ENCODE assay signal across 11 cellular contexts in the genomic region with DNA sequence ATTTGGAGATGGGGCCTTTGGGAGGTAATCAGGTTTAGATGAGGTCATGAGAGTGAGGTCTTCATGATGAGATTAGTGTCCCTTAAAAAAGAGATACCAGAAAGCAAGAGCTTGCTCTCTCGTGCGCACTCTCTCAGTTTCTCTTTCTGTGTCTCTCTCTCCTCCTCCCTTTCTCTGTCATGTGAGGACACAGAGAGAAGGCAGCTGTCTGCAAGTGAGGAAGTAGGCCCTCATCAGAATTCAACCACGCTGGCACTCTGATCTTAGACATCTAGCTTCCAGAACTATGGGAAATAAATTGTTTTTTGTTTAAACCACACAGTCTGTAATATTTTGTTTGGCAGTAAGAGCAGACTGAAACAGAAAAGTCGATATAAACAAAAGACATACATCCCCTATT.
DNase-seq lines count a peak whose midpoint lies in the region; ATAC-seq, FAIRE-seq and TF ChIP-seq lines count a peak whose summit lies in the region.
"Had no signal": no experiment of that assay in that cellular context is flagged by ENCODE, and none has a peak within 500 bp of the region (broad histone marks: within the 10 kb centered on the region; RNA-seq: fewer than 3 reads in every experiment).

No MANE protein-coding gene starts in this region.

- H3K4me3 Mint-ChIP-seq in H9 = no peak overlapping the region

- TF ChIP-seq CTCF in endothelial cell of umbilical vein (IDR thresholded peaks at IDR 0.05; ENCODE audit: extremely low read depth in 1 of 2, insufficient read depth in 1 of 2, low read depth in 1 of 2, low read length in 2 of 2) = no peak
- TF ChIP-seq CTCF in H9 (conservative IDR thresholded peaks at IDR 0.05) = no peak
- no peak for TF ChIP-seq CTCF in esophagus squamous epithelium (IDR thresholded peaks at IDR 0.05)

- H4K5ac ChIP-seq in H9 (ENCODE audit: insufficient read length, low read depth, low read length) = no peak overlapping the region

- BruUV-seq in endothelial cell of umbilical vein (replicated peaks; lab: Mats Ljungman, UMichigan) = no TSS peak

- H3K56ac ChIP-seq in H9 (ENCODE audit: insufficient read length, low read depth, low read length) = no peak overlapping the region

- no peaks in the 10 kb centered on the region for H3K9me1 ChIP-seq in endothelial cell of umbilical vein (replicated peaks; ENCODE audit: control insufficient read depth, extremely low read depth, insufficient read depth, low read length)

- H3K4me3 ChIP-seq in endothelial cell of umbilical vein (replicated peaks in 1 of 3; ENCODE audit: insufficient read depth in 1 of 3, low read depth in 1 of 3, low read length in 3 of 3) (no peak overlapping the region), esophagus squamous epithelium (no peak overlapping the region)
- H3K4me3 ChIP-seq: psoas muscle had no signal

- H3K18ac ChIP-seq in H9 (ENCODE audit: insufficient read length, low read depth, low read length) = no peak overlapping the region

- CTCF ChIA-PET in endothelial cell of umbilical vein (lab: Charles Lee) = interaction anchor here (1.1 to 2.2 kb wide), 4 partner anchors 9 to 30 kb away, joined by 3 to 6 read pairs (median 5); no protein-coding TSS in a partner anchor

- H3K23ac ChIP-seq in H9 (ENCODE audit: insufficient read length, low read depth, low read length) = no peak overlapping the region

- H3K9me3 Mint-ChIP-seq in H9 = no peaks in the 10 kb centered on the region; a peak in 1 of 5 replicates
- H3K9me3 Mint-ChIP-seq: activated naive CD4-positive, alpha-beta T cell treated with anti-CD3 and anti-CD28 coated beads, Interleukin-2, amount 50 U/mL, for 72 hours had no signal

- peak overlapping the region; percentile 16 for H3K9ac ChIP-seq in endothelial cell of umbilical vein (replicated peaks; ENCODE audit: extremely low read depth, insufficient read depth, low read length)
- H3K9ac ChIP-seq in H9 (ENCODE audit: extremely low read depth, insufficient read length, low read length) = no peak overlapping the region

- H3K23me2 ChIP-seq in H9 (ENCODE audit: insufficient read length, low read depth, low read length, poor library complexity, severe bottlenecking) = no peaks in the 10 kb centered on the region

- peak; percentile 97 for ATAC-seq in GM18499 (IDR thresholded peaks at IDR 0.05; ENCODE audit: insufficient read depth, unreplicated experiment)
- ATAC-seq in GM21515 (IDR thresholded peaks at IDR 0.05; ENCODE audit: unreplicated experiment) = peak; percentile 99
- peak; percentile 99 for ATAC-seq in HG03342 (IDR thresholded peaks at IDR 0.05; ENCODE audit: unreplicated experiment)
- ATAC-seq: activated naive CD4-positive, alpha-beta T cell treated with anti-CD3 and anti-CD28 coated beads, Interleukin-2, amount 50 U/mL, for 72 hours; psoas muscle had no signal

- no peak overlapping the region for H3K27ac Mint-ChIP-seq in H9
- H3K27ac Mint-ChIP-seq: activated naive CD4-positive, alpha-beta T cell treated with anti-CD3 and anti-CD28 coated beads, Interleukin-2, amount 50 U/mL, for 72 hours had no signal

- H3K4me2 ChIP-seq in endothelial cell of umbilical vein (ENCODE audit: insufficient read depth, low read length) = no peak overlapping the region
- H3K4me2 ChIP-seq in H9 (ENCODE audit: insufficient read depth, insufficient read length, low read length) = no peak overlapping the region

- no peaks in the 10 kb centered on the region for H3K36me3 ChIP-seq in endothelial cell of umbilical vein (ENCODE audit: control insufficient read depth in 2 of 2, extremely low read depth in 1 of 2, insufficient read depth in 2 of 2, low read length in 2 of 2)
- H3K36me3 ChIP-seq in esophagus squamous epithelium = no peaks in the 10 kb centered on the region

- no peaks in the 10 kb centered on the region for H3K27me3 ChIP-seq in endothelial cell of umbilical vein (ENCODE audit: control insufficient read depth in 2 of 2, insufficient read depth in 2 of 2, low read length in 2 of 2)
- no peaks in the 10 kb centered on the region for H3K27me3 ChIP-seq in H9 (ENCODE audit: insufficient read depth, low read length)
- H3K27me3 ChIP-seq in esophagus squamous epithelium = no peaks in the 10 kb centered on the region

- POLR2A ChIA-PET in endothelial cell of umbilical vein (lab: Charles Lee) = no interaction called here

- no peak overlapping the region for H2AK5ac ChIP-seq in H9 (ENCODE audit: insufficient read length, low read length)

- intact Hi-C loops in endothelial cell of umbilical vein (cut with micrococcal nuclease) = no loop called here
- intact Hi-C loops in esophagus squamous epithelium (cut with DNase I) = no loop called here

- H2AFZ ChIP-seq in endothelial cell of umbilical vein (ENCODE audit: low read depth, low read length) (peak overlapping the region; percentile 58), H9 (ENCODE audit: low read length) (no peak overlapping the region)

- H2BK12ac ChIP-seq in H9 (ENCODE audit: insufficient read length, low read depth, low read length) = no peak overlapping the region

- FAIRE-seq in endothelial cell of umbilical vein (lab: Jason Lieb, UNC) = no peak

- H3T11ph ChIP-seq in H9 (ENCODE audit: low read length) = no peak overlapping the region

- H3K27me3 Mint-ChIP-seq in H9 (ENCODE audit: low read depth) = no peaks in the 10 kb centered on the region

- dilution Hi-C loops in endothelial cell of umbilical vein (cut with MboI; ENCODE audit: extremely low pct_ligation_motif_present, low sequenced_read_pairs) = no loop called here

- H3K79me1 ChIP-seq in H9 (ENCODE audit: insufficient read depth, low read depth, low read length, poor library complexity, severe bottlenecking) = no peaks in the 10 kb centered on the region

- H3K9me3 ChIP-seq in endothelial cell of umbilical vein (replicated peaks; ENCODE audit: control insufficient read depth, insufficient read depth, low read length) (no peaks in the 10 kb centered on the region), H9 (ENCODE audit: control insufficient read depth, low read depth, low read length) (no peaks in the 10 kb centered on the region), esophagus squamous epithelium (no peaks in the 10 kb centered on the region)
- H3K9me3 ChIP-seq: psoas muscle had no signal

- no peak overlapping the region for H3K14ac ChIP-seq in H9 (ENCODE audit: insufficient read depth, low read length)

- no peak overlapping the region for H2BK120ac ChIP-seq in H9 (ENCODE audit: low read depth, low read length, poor library complexity, severe bottlenecking)

- H3K4me1 Mint-ChIP-seq in H9 = no peaks in the 10 kb centered on the region

- no CpG with 5 or more reads among the region's 4 CpGs for WGBS in H9 (ENCODE audit: extremely low coverage, insufficient read length, low lambda C conversion rate)
- WGBS in esophagus squamous epithelium, 2 donors = 42 to 59% methylated on average over 4 of the region's 4 CpGs

- H3K36me3 Mint-ChIP-seq in H9 (ENCODE audit: insufficient read depth in 1 of 3, low read depth in 3 of 3) = no peaks in the 10 kb centered on the region
- H3K36me3 Mint-ChIP-seq: activated naive CD4-positive, alpha-beta T cell treated with anti-CD3 and anti-CD28 coated beads, Interleukin-2, amount 50 U/mL, for 72 hours had no signal

- H3K27ac ChIP-seq in endothelial cell of umbilical vein (ENCODE audit: insufficient read depth, low read depth, low read length) (no peak overlapping the region), H9 (ENCODE audit: insufficient read length, low read depth, low read length) (no peak overlapping the region), esophagus squamous epithelium (no peak overlapping the region)
- H3K27ac ChIP-seq: psoas muscle had no signal

- no peak overlapping the region for H2BK5ac ChIP-seq in H9 (ENCODE audit: insufficient read length, low read length)

- H4K8ac ChIP-seq in H9 (replicated peaks; ENCODE audit: insufficient read length, low read depth, low read length) = no peak overlapping the region

- H3K79me2 ChIP-seq in endothelial cell of umbilical vein (ENCODE audit: control insufficient read depth, insufficient read depth, low read length) (no peaks in the 10 kb centered on the region), H9 (ENCODE audit: insufficient read depth, low read length) (no peaks in the 10 kb centered on the region)

- H2BK20ac ChIP-seq in H9 (ENCODE audit: low read depth, low read length, poor library complexity, severe bottlenecking) = no peak overlapping the region

- no peak overlapping the region for H2BK15ac ChIP-seq in H9 (ENCODE audit: low read depth, low read length)

- H4K20me1 ChIP-seq in endothelial cell of umbilical vein (replicated peaks; ENCODE audit: control insufficient read depth, extremely low read depth, insufficient read depth, low read length) = no peaks in the 10 kb centered on the region
- no peaks in the 10 kb centered on the region for H4K20me1 ChIP-seq in H9 (ENCODE audit: control insufficient read depth, insufficient read depth, insufficient read length)

- peak; percentile 73 for DNase-seq in endothelial cell of umbilical vein (ENCODE audit: low read depth, low spot score)
- no peak for DNase-seq in activated CD8-positive, alpha-beta memory T cell treated with anti-CD3 and anti-CD28 coated beads for 24 hours
- no peak for DNase-seq in H9
- DNase-seq in esophagus squamous epithelium (lab: John Stamatoyannopoulos, UW) = no peak
- no peak for DNase-seq in NCI-H510A (lab: John Stamatoyannopoulos, UW)
- DNase-seq: psoas muscle; stimulated activated naive CD4-positive, alpha-beta T cell had no signal

- no peak overlapping the region for H3K4ac ChIP-seq in H9 (ENCODE audit: low read depth, low read length)

- H3K4me1 ChIP-seq in endothelial cell of umbilical vein (ENCODE audit: control insufficient read depth, extremely low read depth, insufficient read depth, low read length) (peaks cover 4% of the 10 kb centered on the region), H9 (ENCODE audit: insufficient read depth, low read length) (no peaks in the 10 kb centered on the region), esophagus squamous epithelium (no peaks in the 10 kb centered on the region)
- H3K4me1 ChIP-seq: psoas muscle had no signal

- H4K91ac ChIP-seq in H9 (ENCODE audit: insufficient read length, low read depth, low read length) = no peak overlapping the region

- TF ChIP-seq POLR2A in endothelial cell of umbilical vein (IDR thresholded peaks at IDR 0.05; ENCODE audit: low read depth, low read length) (no peak), esophagus squamous epithelium (IDR thresholded peaks at IDR 0.05) (no peak)

TF ChIP-seq in endothelial cell of umbilical vein, 7 proteins besides CTCF, POLR2A, EP300 and RAD21 (continues in another document):
- TF ChIP-seq MAX (IDR thresholded peaks at IDR 0.05; ENCODE audit: insufficient read depth, insufficient read length) (no peak), POLR2AphosphoS5 (IDR thresholded peaks at IDR 0.05; ENCODE audit: insufficient read depth, low read depth, low read length) (no peak), JUN (IDR thresholded peaks at IDR 0.05; ENCODE audit: borderline replicate concordance, insufficient read depth, insufficient read length, low read depth) (no peak), MYC (IDR thresholded peaks at IDR 0.05; ENCODE audit: low read depth, low read length) (no peak), FOS (IDR thresholded peaks at IDR 0.05; ENCODE audit: borderline replicate concordance, insufficient read depth, low read length) (no peak)
